1 cellular context compared by ENCODE assay signal in genomic region chr6:83962592-83962991, GRCh38.
TF ChIP-seq lines count a peak whose summit lies in the region.

No MANE protein-coding gene starts in this region.

TF ChIP-seq in GM12878, 131 proteins besides CTCF, POLR2A, EP300 and RAD21 (continued from another document and continues in another):
- TF ChIP-seq, protein P1, sequence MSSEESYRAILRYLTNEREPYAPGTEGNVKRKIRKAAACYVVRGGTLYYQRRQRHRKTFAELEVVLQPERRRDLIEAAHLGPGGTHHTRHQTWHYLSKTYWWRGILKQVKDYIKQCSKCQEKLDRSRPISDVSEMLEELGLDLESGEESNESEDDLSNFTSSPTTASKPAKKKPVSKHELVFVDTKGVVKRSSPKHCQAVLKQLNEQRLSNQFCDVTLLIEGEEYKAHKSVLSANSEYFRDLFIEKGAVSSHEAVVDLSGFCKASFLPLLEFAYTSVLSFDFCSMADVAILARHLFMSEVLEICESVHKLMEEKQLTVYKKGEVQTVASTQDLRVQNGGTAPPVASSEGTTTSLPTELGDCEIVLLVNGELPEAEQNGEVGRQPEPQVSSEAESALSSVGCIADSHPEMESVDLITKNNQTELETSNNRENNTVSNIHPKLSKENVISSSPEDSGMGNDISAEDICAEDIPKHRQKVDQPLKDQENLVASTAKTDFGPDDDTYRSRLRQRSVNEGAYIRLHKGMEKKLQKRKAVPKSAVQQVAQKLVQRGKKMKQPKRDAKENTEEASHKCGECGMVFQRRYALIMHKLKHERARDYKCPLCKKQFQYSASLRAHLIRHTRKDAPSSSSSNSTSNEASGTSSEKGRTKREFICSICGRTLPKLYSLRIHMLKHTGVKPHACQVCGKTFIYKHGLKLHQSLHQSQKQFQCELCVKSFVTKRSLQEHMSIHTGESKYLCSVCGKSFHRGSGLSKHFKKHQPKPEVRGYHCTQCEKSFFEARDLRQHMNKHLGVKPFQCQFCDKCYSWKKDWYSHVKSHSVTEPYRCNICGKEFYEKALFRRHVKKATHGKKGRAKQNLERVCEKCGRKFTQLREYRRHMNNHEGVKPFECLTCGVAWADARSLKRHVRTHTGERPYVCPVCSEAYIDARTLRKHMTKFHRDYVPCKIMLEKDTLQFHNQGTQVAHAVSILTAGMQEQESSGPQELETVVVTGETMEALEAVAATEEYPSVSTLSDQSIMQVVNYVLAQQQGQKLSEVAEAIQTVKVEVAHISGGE (CRISPR knock-in tag; IDR thresholded peaks at IDR 0.05), result no peak
- TF ChIP-seq SMAD5 (IDR thresholded peaks at IDR 0.05; ENCODE audit: low read depth), result no peak
- TF ChIP-seq SIN3A (IDR thresholded peaks at IDR 0.05; ENCODE audit: low read depth, low read length), result no peak
- TF ChIP-seq MEF2B (IDR thresholded peaks at IDR 0.05; ENCODE audit: partially characterized antibody, poor library complexity, severe bottlenecking), result peak; percentile 84
- no peak for TF ChIP-seq TCF12 (IDR thresholded peaks at IDR 0.05; ENCODE audit: low read depth, low read length)
- no peak for TF ChIP-seq NFYA (IDR thresholded peaks at IDR 0.05; ENCODE audit: borderline replicate concordance, low read depth, low read length)
- TF ChIP-seq CHD2 (IDR thresholded peaks at IDR 0.05; ENCODE audit: borderline replicate concordance, low read depth, low read length), result no peak
- TF ChIP-seq DPF2 (IDR thresholded peaks at IDR 0.05), result peak; percentile 76
- TF ChIP-seq STAT1 (conservative IDR thresholded peaks at IDR 0.05), result no peak
- TF ChIP-seq SPI1 (IDR thresholded peaks at IDR 0.05; ENCODE audit: borderline replicate concordance, insufficient read depth, low read depth, low read length), result peak; percentile 94
- TF ChIP-seq SKIL (IDR thresholded peaks at IDR 0.05; ENCODE audit: low read depth, poor library complexity, severe bottlenecking), result peak; percentile 72
- TF ChIP-seq, protein P2, sequence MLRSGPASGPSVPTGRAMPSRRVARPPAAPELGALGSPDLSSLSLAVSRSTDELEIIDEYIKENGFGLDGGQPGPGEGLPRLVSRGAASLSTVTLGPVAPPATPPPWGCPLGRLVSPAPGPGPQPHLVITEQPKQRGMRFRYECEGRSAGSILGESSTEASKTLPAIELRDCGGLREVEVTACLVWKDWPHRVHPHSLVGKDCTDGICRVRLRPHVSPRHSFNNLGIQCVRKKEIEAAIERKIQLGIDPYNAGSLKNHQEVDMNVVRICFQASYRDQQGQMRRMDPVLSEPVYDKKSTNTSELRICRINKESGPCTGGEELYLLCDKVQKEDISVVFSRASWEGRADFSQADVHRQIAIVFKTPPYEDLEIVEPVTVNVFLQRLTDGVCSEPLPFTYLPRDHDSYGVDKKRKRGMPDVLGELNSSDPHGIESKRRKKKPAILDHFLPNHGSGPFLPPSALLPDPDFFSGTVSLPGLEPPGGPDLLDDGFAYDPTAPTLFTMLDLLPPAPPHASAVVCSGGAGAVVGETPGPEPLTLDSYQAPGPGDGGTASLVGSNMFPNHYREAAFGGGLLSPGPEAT (IDR thresholded peaks at IDR 0.05; ENCODE audit: low read depth), result peak; percentile 86
- TF ChIP-seq RAD51 (IDR thresholded peaks at IDR 0.05), result peak; percentile 14; the same call in 1 of the 2 replicates
- TF ChIP-seq ATF2 (IDR thresholded peaks at IDR 0.05; ENCODE audit: low read length), result no peak; the same call in 1 of the 2 replicates
- TF ChIP-seq, protein P3, sequence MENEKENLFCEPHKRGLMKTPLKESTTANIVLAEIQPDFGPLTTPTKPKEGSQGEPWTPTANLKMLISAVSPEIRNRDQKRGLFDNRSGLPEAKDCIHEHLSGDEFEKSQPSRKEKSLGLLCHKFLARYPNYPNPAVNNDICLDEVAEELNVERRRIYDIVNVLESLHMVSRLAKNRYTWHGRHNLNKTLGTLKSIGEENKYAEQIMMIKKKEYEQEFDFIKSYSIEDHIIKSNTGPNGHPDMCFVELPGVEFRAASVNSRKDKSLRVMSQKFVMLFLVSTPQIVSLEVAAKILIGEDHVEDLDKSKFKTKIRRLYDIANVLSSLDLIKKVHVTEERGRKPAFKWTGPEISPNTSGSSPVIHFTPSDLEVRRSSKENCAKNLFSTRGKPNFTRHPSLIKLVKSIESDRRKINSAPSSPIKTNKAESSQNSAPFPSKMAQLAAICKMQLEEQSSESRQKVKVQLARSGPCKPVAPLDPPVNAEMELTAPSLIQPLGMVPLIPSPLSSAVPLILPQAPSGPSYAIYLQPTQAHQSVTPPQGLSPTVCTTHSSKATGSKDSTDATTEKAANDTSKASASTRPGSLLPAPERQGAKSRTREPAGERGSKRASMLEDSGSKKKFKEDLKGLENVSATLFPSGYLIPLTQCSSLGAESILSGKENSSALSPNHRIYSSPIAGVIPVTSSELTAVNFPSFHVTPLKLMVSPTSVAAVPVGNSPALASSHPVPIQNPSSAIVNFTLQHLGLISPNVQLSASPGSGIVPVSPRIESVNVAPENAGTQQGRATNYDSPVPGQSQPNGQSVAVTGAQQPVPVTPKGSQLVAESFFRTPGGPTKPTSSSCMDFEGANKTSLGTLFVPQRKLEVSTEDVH (IDR thresholded peaks at IDR 0.05; ENCODE audit: low read depth, partially characterized antibody), result no peak
- TF ChIP-seq SMARCA5 (IDR thresholded peaks at IDR 0.05), result no peak; the same call in 1 of the 2 replicates
- TF ChIP-seq ELK1 (IDR thresholded peaks at IDR 0.05; ENCODE audit: low read depth, low read length), result no peak
- no peak for TF ChIP-seq CEBPB (IDR thresholded peaks at IDR 0.05; ENCODE audit: borderline replicate concordance in 1 of 2, low read depth in 2 of 2, low read length in 2 of 2)
- TF ChIP-seq SMAD1 (IDR thresholded peaks at IDR 0.05; ENCODE audit: low read depth, partially characterized antibody), result no peak
- TF ChIP-seq USF2 (IDR thresholded peaks at IDR 0.05; ENCODE audit: borderline replicate concordance, low read depth, low read length), result no peak
- no peak for TF ChIP-seq ZBTB4 (CRISPR knock-in tag; IDR thresholded peaks at IDR 0.05)
- TF ChIP-seq NR2F1 (conservative IDR thresholded peaks at IDR 0.05), result no peak
- TF ChIP-seq EZH2 (IDR thresholded peaks at IDR 0.05; ENCODE audit: borderline replicate concordance, control insufficient read depth, low read depth, low read length), result no peak
- TF ChIP-seq BCLAF1 (IDR thresholded peaks at IDR 0.05), result no peak
- TF ChIP-seq MYB (IDR thresholded peaks at IDR 0.05; ENCODE audit: borderline replicate concordance, low read depth, low read length), result no peak
- TF ChIP-seq NKRF (conservative IDR thresholded peaks at IDR 0.05), result no peak
- TF ChIP-seq MXI1 (IDR thresholded peaks at IDR 0.05; ENCODE audit: low read depth, low read length), result no peak
- no peak for TF ChIP-seq JUNB (IDR thresholded peaks at IDR 0.05)
- TF ChIP-seq ZBTB33 (IDR thresholded peaks at IDR 0.05), result no peak
